ENCODE assay signal across 18 cellular contexts in the genomic region with DNA sequence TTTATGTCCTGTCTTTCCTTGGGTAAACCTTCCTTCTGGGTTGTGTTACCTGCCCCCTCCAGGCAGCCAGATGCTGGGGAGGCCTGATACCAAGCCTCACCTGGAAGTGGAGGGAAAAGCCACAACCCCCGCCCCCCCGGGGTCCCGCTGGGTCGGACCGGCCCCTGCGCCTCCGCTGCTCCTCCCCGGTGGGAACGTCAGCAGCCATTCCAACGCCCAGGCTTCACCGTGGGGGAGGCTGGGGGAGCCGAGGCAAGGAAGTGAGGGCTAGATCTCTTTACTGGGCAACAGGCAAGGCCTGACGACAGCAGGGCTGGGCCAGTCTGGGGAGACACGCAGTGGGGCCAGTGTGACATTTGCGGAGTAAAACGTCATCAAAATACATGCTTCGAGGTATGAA. TPM values are rescaled to one million over a fixed set of nuclear protein-coding genes. Genes with fewer than 3 reads are reported as not detected.
DNase-seq lines count a peak whose midpoint lies in the region; ATAC-seq, FAIRE-seq and TF ChIP-seq lines count a peak whose summit lies in the region.
"Had no signal": no experiment of that assay in that cellular context is flagged by ENCODE, and none has a peak within 500 bp of the region (broad histone marks: within the 10 kb centered on the region; RNA-seq: fewer than 3 reads in every experiment).

No MANE protein-coding gene starts in this region.

- no peak overlapping the region for H2AK5ac ChIP-seq in H1 (ENCODE audit: low read depth, low read length)

- WGBS in H1 (ENCODE audit: extremely low coverage in 1 of 2, insufficient coverage in 1 of 2, insufficient read length in 1 of 2, insufficient replicate concordance in 2 of 2, low coverage in 1 of 2, low lambda C conversion rate in 2 of 2, missing lambda C conversion rate in 1 of 2), 2 experiments, result 80% methylated on average over 12 of the region's 17 CpGs; no CpG with 5 or more reads in 1 of the 2 experiments
- whole genome bisulfite sequencing in right lobe of liver (ENCODE audit: insufficient coverage, low coverage, low lambda C conversion rate, missing lambda C conversion rate), result 97% methylated on average over 5 of the region's 17 CpGs

- H3K18ac ChIP-seq in H1 (ENCODE audit: extremely low read depth, low read length), result 0 out of 2 replicates have a peak overlapping the region, but pooled peaks have one; percentile 19

- no peak overlapping the region for H3K14ac ChIP-seq in H1 (ENCODE audit: insufficient read length)

- intact Hi-C loops in PC-9 (cut with micrococcal nuclease; ENCODE audit: unreplicated experiment), result loop anchor here (5.0 kb wide), 1 partner anchor 134 kb away; no protein-coding TSS in a partner anchor
- intact Hi-C loops in right lobe of liver (cut with DNase I), result no loop called here
- intact Hi-C loops in upper lobe of right lung (cut with DNase I), result no loop called here

- H2BK120ac ChIP-seq in H1 (replicated peaks; ENCODE audit: low read depth, low read length), result no peak overlapping the region

- peak overlapping the region; percentile 25 for H4K91ac ChIP-seq in H1 (replicated peaks; ENCODE audit: insufficient read length, low read length)

- H3K36me3 ChIP-seq in PC-9 (ENCODE audit: low read depth) (no peaks in the 10 kb centered on the region; the same call in 1 of the 2 replicates), H1 (ENCODE audit: control insufficient read depth in 2 of 4, insufficient read depth in 4 of 4, low read length in 3 of 4) (no peaks in the 10 kb centered on the region), right lobe of liver (peaks cover 0 to 11% (median under 1%) of the 10 kb centered on the region in 4 donors), upper lobe of right lung (no peaks in the 10 kb centered on the region)
- H3K36me3 ChIP-seq: BLaER1 had no signal

- no peak overlapping the region for H2AFZ ChIP-seq in PC-9
- H2AFZ ChIP-seq in H1 (ENCODE audit: low read length), result peak overlapping the region; percentile 87

- DNase-seq in PC-9, result no peak
- no peak for DNase-seq in H1 (ENCODE audit: low read depth in 1 of 2, low spot score in 2 of 2)
- no peak for DNase-seq in right lobe of liver
- peak; percentile 58 for DNase-seq in upper lobe of right lung
- no peak for DNase-seq in NCI-H1436 (lab: John Stamatoyannopoulos, UW)
- no peak for DNase-seq in RCC 7860 (ENCODE audit: low spot score)
- DNase-seq in GM12892 (ENCODE audit: insufficient read length), result no peak
- DNase-seq: DMS153, HFFc6, KG1, NCI-H1092, NCI-H1694, NCI-H345, NCI-H526 treated with DMSO at 0.1 percent for 48 hours, PC-3, SHP77 treated with DMSO at 0.1 percent for 48 hours had no signal

- H3K9me3 ChIP-seq in PC-9 (ENCODE audit: insufficient read depth, low read depth), result no peaks in the 10 kb centered on the region
- H3K9me3 ChIP-seq in H1 (ENCODE audit: insufficient read depth in 2 of 2, low read depth in 1 of 2, low read length in 1 of 2), result peaks cover 0 to 7% of the 10 kb centered on the region in 2 experiments; a peak in 1 of 4 replicates
- no peaks in the 10 kb centered on the region for H3K9me3 ChIP-seq in right lobe of liver
- H3K9me3 ChIP-seq in upper lobe of right lung, result no peaks in the 10 kb centered on the region
- H3K9me3 ChIP-seq: BLaER1 had no signal

- no peak overlapping the region for H2BK5ac ChIP-seq in H1 (ENCODE audit: low read depth, low read length)

- ATAC-seq in right lobe of liver (peak in 3 of 4 donors; percentile 8 to 52 (median 11)), upper lobe of right lung (no peak)
- ATAC-seq: PC-3 had no signal

- H3K23me2 ChIP-seq in H1 (ENCODE audit: low read depth, low read length), result no peaks in the 10 kb centered on the region

- peaks cover 26% of the 10 kb centered on the region for H3K4me1 ChIP-seq in PC-9 (replicated peaks; ENCODE audit: insufficient read depth)
- H3K4me1 ChIP-seq in H1 (replicated peaks in 1 of 4; ENCODE audit: control insufficient read depth in 3 of 4, insufficient read depth in 4 of 4, low read length in 3 of 4), result peaks cover 0 to 6% (median 3%) of the 10 kb centered on the region in 4 experiments; a peak in 4 of 7 replicates
- H3K4me1 ChIP-seq in right lobe of liver, result peaks cover 0 to 26% (median 0%) of the 10 kb centered on the region in 4 donors
- H3K4me1 ChIP-seq in upper lobe of right lung, result no peaks in the 10 kb centered on the region

- POLR2A ChIA-PET in PC-9 (lab: Charles Lee; ENCODE audit: unreplicated experiment) (no interaction called here), H1 (lab: Charles Lee; ENCODE audit: partially characterized antibody) (no interaction called here)

- peak overlapping the region; percentile 75 for H3K27ac ChIP-seq in PC-9
- no peak overlapping the region for H3K27ac ChIP-seq in H1 (ENCODE audit: low read depth, low read length)
- no peak overlapping the region for H3K27ac ChIP-seq in right lobe of liver
- H3K27ac ChIP-seq in upper lobe of right lung, result no peak overlapping the region
- H3K27ac ChIP-seq: BLaER1 had no signal

- no peaks in the 10 kb centered on the region for H3K27me3 ChIP-seq in PC-9 (ENCODE audit: insufficient read depth, low read depth)
- H3K27me3 ChIP-seq in H1 (replicated peaks in 1 of 4; ENCODE audit: control insufficient read depth in 3 of 4, extremely low read depth in 1 of 4, insufficient read depth in 3 of 4, low read length in 3 of 4), result peaks cover 0 to 3% (median 0%) of the 10 kb centered on the region in 4 experiments; a peak in 1 of 7 replicates
- no peaks in the 10 kb centered on the region for H3K27me3 ChIP-seq in right lobe of liver
- H3K27me3 ChIP-seq in upper lobe of right lung, result no peaks in the 10 kb centered on the region
- H3K27me3 ChIP-seq: BLaER1 had no signal

- H3F3A ChIP-seq in PC-9 (ENCODE audit: insufficient read depth, low read depth), result peaks cover 26% of the 10 kb centered on the region

- H3K79me2 ChIP-seq in PC-9 (ENCODE audit: low read depth) (no peaks in the 10 kb centered on the region), H1 (ENCODE audit: control insufficient read depth in 1 of 2, insufficient read depth in 2 of 2, low read length in 2 of 2) (no peaks in the 10 kb centered on the region)

- H3K4me2 ChIP-seq in PC-9, result 0 out of 2 replicates have a peak overlapping the region, but pooled peaks have one; percentile 48
- peak overlapping the region in 1 of 2 experiments; percentile 8; a peak in 1 of 4 replicates for H3K4me2 ChIP-seq in H1 (ENCODE audit: insufficient read depth in 1 of 2, low read depth in 2 of 2, low read length in 2 of 2)
- H3K4me2 ChIP-seq: BLaER1 had no signal

- H3K79me1 ChIP-seq in H1 (ENCODE audit: low read depth, low read length), result no peaks in the 10 kb centered on the region

- H3K9me2 ChIP-seq in PC-9 (ENCODE audit: insufficient read depth), result no peaks in the 10 kb centered on the region

- H3K56ac ChIP-seq in H1 (replicated peaks; ENCODE audit: insufficient read length, low read depth, low read length), result no peak overlapping the region

- CTCF ChIA-PET in PC-9 (lab: Charles Lee) (no interaction called here), H1 (lab: Charles Lee; ENCODE audit: partially characterized antibody) (interaction anchor here (1.6 to 2.4 kb wide), 4 partner anchors 9 to 147 kb away, joined by 4 to 7 read pairs (median 4); no protein-coding TSS in a partner anchor)

- H3K4ac ChIP-seq in H1 (replicated peaks; ENCODE audit: insufficient read length, low read depth, low read length), result no peak overlapping the region

- 0 out of 2 replicates have a peak overlapping the region, but pooled peaks have one; percentile 13 for H2BK20ac ChIP-seq in H1 (ENCODE audit: low read length)

- no peak for TF ChIP-seq RAD21 in H1 (IDR thresholded peaks at IDR 0.05 in 1 of 2, conservative IDR thresholded peaks at IDR 0.05 in 1 of 2; ENCODE audit: low read depth in 2 of 2, low read length in 2 of 2)

- H2BK15ac ChIP-seq in H1 (ENCODE audit: low read length), result peak overlapping the region; percentile 72; the same call in 1 of the 2 replicates

- TF ChIP-seq CTCF in PC-9 (conservative IDR thresholded peaks at IDR 0.05), result no peak
- TF ChIP-seq CTCF in H1 (IDR thresholded peaks at IDR 0.05; ENCODE audit: control extremely low read depth in 1 of 3, insufficient read depth in 1 of 3, low read depth in 1 of 3, low read length in 3 of 3), result no peak
- no peak for TF ChIP-seq CTCF in right lobe of liver (IDR thresholded peaks at IDR 0.05)
- no peak for TF ChIP-seq CTCF in upper lobe of right lung (IDR thresholded peaks at IDR 0.05)

- no TSS peak for BruUV-seq in PC-9 (replicated peaks; lab: Mats Ljungman, UMichigan)

- H4K20me1 ChIP-seq in PC-9 (ENCODE audit: insufficient read depth) (no peaks in the 10 kb centered on the region), H1 (replicated peaks in 1 of 2; ENCODE audit: control insufficient read depth in 1 of 2, insufficient read depth in 2 of 2, low read length in 2 of 2) (no peaks in the 10 kb centered on the region)
- H4K20me1 ChIP-seq: BLaER1 had no signal

- TF ChIP-seq POLR2A in H1 (IDR thresholded peaks at IDR 0.05; ENCODE audit: control extremely low read depth in 1 of 2, low read depth in 2 of 2, low read length in 2 of 2) (no peak), right lobe of liver (IDR thresholded peaks at IDR 0.05) (no peak), GM12892 (IDR thresholded peaks at IDR 0.05; ENCODE audit: low read depth, low read length) (no peak)

- no peak overlapping the region for H3K9ac ChIP-seq in H1 (replicated peaks in 1 of 4; ENCODE audit: extremely low read depth in 1 of 4, low read depth in 3 of 4, low read length in 3 of 4)
- H3K9ac ChIP-seq: BLaER1 had no signal

- H3K4me3 ChIP-seq in PC-9, result no peak overlapping the region
- no peak overlapping the region for H3K4me3 ChIP-seq in H1 (ENCODE audit: extremely low read depth in 1 of 4, insufficient read depth in 2 of 4, low read depth in 3 of 4, low read length in 4 of 4)
- H3K4me3 ChIP-seq in right lobe of liver, result no peak overlapping the region
- no peak overlapping the region for H3K4me3 ChIP-seq in upper lobe of right lung
- H3K4me3 ChIP-seq: BLaER1 had no signal

- no peak overlapping the region for H4K8ac ChIP-seq in H1 (ENCODE audit: extremely low read depth, insufficient read depth, low read length)

- no peak overlapping the region for H3K23ac ChIP-seq in H1 (ENCODE audit: insufficient read length)

- FAIRE-seq in H1 (lab: Jason Lieb, UNC) (no peak), RCC 7860 (lab: Jason Lieb, UNC) (no peak), GM12892 (lab: Jason Lieb, UNC) (no peak)
- FAIRE-seq: GM19239 had no signal

- TF ChIP-seq EP300 in H1 (IDR thresholded peaks at IDR 0.05; ENCODE audit: borderline replicate concordance in 1 of 2, low read depth in 2 of 2, low read length in 2 of 2), result no peak

- peak overlapping the region; percentile 68; the same call in 1 of the 2 replicates for H2BK12ac ChIP-seq in H1 (ENCODE audit: low read depth, low read length)

- H4K5ac ChIP-seq in H1 (ENCODE audit: insufficient read length, low read depth, low read length), result no peak overlapping the region

RNA-seq across cellular contexts. Expression of a gene that starts 53.0 kb away (rescaled TPM):
- 71.6 and 95.0 TPM in 2 replicates for total RNA-seq in PC-9 (2021)
- total RNA-seq in H1 (2021; fragmentation: NEBNext Ultra II Directional; extraction: Animal tissue kit (Norgen Biotek cat#: 25700)), result 214 and 221 TPM in 2 replicates
- polyA plus RNA-seq in H1 (2011; rRNA removed), result 140 and 143 TPM in 2 replicates
- polyA plus RNA-seq in H1 (2011; cell fraction: cytosol; rRNA removed), result 226 TPM
- 37.4 TPM for polyA plus RNA-seq in H1 (2011; cell fraction: nucleus; rRNA removed)
- polyA plus RNA-seq in H1 (2012, experiment 1 of 2), result 168 to 211 TPM (median 174 TPM) in 4 replicates
- polyA plus RNA-seq in H1 (2012, experiment 2 of 2), result 66.1 TPM
- 160 TPM for polyA plus RNA-seq in H1 (2013, experiment 1 of 2)
- polyA plus RNA-seq in H1 (2013, experiment 2 of 2), result 163 TPM
- 46.8 and 53.6 TPM in 2 replicates for polyA minus RNA-seq in H1 (2011; rRNA and poly(A)+ RNA removed)
- 59.4 TPM for polyA minus RNA-seq in H1 (2011; cell fraction: cytosol; rRNA and poly(A)+ RNA removed)
- polyA minus RNA-seq in H1 (2011; cell fraction: nucleus; rRNA and poly(A)+ RNA removed), result 34.4 TPM
- 10 to 100 TPM; 17.7 to 28.6 (median 24.1) TPM for total RNA-seq in right lobe of liver
- 40.7 TPM for total RNA-seq in upper lobe of right lung
- 119 TPM for polyA plus RNA-seq in GM12892 (2012; ENCODE audit: missing spikeins)
